18 cellular contexts compared by ENCODE assay signal in genomic region chr4:142372570-142373300, GRCh38.
DNase-seq lines count a peak whose midpoint lies in the region; ATAC-seq and TF ChIP-seq lines count a peak whose summit lies in the region.
"Had no signal": no experiment of that assay in that cellular context is flagged by ENCODE, and none has a peak within 500 bp of the region (broad histone marks: within the 10 kb centered on the region; RNA-seq: fewer than 3 reads in every experiment).

No MANE protein-coding gene starts in this region.

- no peak for TF ChIP-seq POLR2A in tibial nerve (IDR thresholded peaks at IDR 0.05)

- no peaks in the 10 kb centered on the region for H3K36me3 ChIP-seq in mammary epithelial cell (ENCODE audit: insufficient read depth, low read length)
- no peaks in the 10 kb centered on the region for H3K36me3 ChIP-seq in neural cell (ENCODE audit: insufficient read depth, low read length)
- no peaks in the 10 kb centered on the region for H3K36me3 ChIP-seq in tibial nerve
- H3K36me3 ChIP-seq: heart left ventricle, stomach had no signal

- peaks cover 71% of the 10 kb centered on the region for H3K4me1 Mint-ChIP-seq in activated CD8-positive, alpha-beta T cell treated with anti-CD3 and anti-CD28 coated beads for 36 hours (ENCODE audit: low read depth)
- peaks cover 35% of the 10 kb centered on the region for H3K4me1 Mint-ChIP-seq in activated CD8-positive, alpha-beta T cell treated with anti-CD3 and anti-CD28 coated beads, Interleukin-2, amount 10 ng/mL, durations not matched to agents 7 days and 5 days (ENCODE audit: low read depth)

- no peak for DNase-seq in activated CD8-positive, alpha-beta T cell treated with anti-CD3 and anti-CD28 coated beads for 36 hours
- DNase-seq in activated CD8-positive, alpha-beta T cell treated with anti-CD3 and anti-CD28 coated beads, Interleukin-2, amount 10 ng/mL, durations not matched to agents 7 days and 5 days: no peak
- DNase-seq in M059J (ENCODE audit: low read depth) (peak; percentile 43), mammary epithelial cell (no peak), NCI-H2227 (lab: John Stamatoyannopoulos, UW; ENCODE audit: unreplicated experiment) (no peak), tibial nerve (ENCODE audit: low spot score in 2 of 2) (no peak)
- DNase-seq: ACHN; activated CD8-positive, alpha-beta memory T cell treated with anti-CD3 and anti-CD28 coated beads, Interleukin-2, amount 50 U/mL, for 4 hours; heart left ventricle; MV-4-11; NCI-H748 treated with DMSO at 0.1 percent for 48 hours; nephron progenitor cell; retina; stomach had no signal

- peaks cover 53% of the 10 kb centered on the region for H3K36me3 Mint-ChIP-seq in activated CD8-positive, alpha-beta T cell treated with anti-CD3 and anti-CD28 coated beads for 36 hours (ENCODE audit: low read depth)
- peaks cover 36% of the 10 kb centered on the region for H3K36me3 Mint-ChIP-seq in activated CD8-positive, alpha-beta T cell treated with anti-CD3 and anti-CD28 coated beads, Interleukin-2, amount 10 ng/mL, durations not matched to agents 7 days and 5 days (ENCODE audit: low read depth)
- H3K36me3 Mint-ChIP-seq: WTC11 had no signal

- no peaks in the 10 kb centered on the region for H3K27me3 Mint-ChIP-seq in activated CD8-positive, alpha-beta T cell treated with anti-CD3 and anti-CD28 coated beads for 36 hours
- H3K27me3 Mint-ChIP-seq in activated CD8-positive, alpha-beta T cell treated with anti-CD3 and anti-CD28 coated beads, Interleukin-2, amount 10 ng/mL, durations not matched to agents 7 days and 5 days (ENCODE audit: low read depth): no peaks in the 10 kb centered on the region

- no peak for ATAC-seq in activated CD8-positive, alpha-beta T cell treated with anti-CD3 and anti-CD28 coated beads for 36 hours
- ATAC-seq in activated CD8-positive, alpha-beta T cell treated with anti-CD3 and anti-CD28 coated beads, Interleukin-2, amount 10 ng/mL, durations not matched to agents 7 days and 5 days: no peak
- ATAC-seq in GM19035 (IDR thresholded peaks at IDR 0.05; ENCODE audit: unreplicated experiment): no peak
- ATAC-seq: Panc1, WTC11 had no signal

- peaks cover 3% of the 10 kb centered on the region for H3K9me3 ChIP-seq in mammary epithelial cell (replicated peaks; ENCODE audit: insufficient read depth, low read length)
- no peaks in the 10 kb centered on the region for H3K9me3 ChIP-seq in neural cell (ENCODE audit: low read length)
- H3K9me3 ChIP-seq in tibial nerve: peaks cover 0 to 3% (median 0%) of the 10 kb centered on the region in 4 donors
- H3K9me3 ChIP-seq: stomach had no signal

- intact Hi-C loops in activated CD8-positive, alpha-beta T cell treated with anti-CD3 and anti-CD28 coated beads for 36 hours (cut with micrococcal nuclease): no loop called here
- intact Hi-C loops in mammary epithelial cell (cut with micrococcal nuclease): no loop called here

- TF ChIP-seq RAD21 in neural cell (conservative IDR thresholded peaks at IDR 0.05): no peak

- H3K79me2 ChIP-seq in mammary epithelial cell (ENCODE audit: insufficient read depth, low read length): peaks cover 96% of the 10 kb centered on the region
- H3K79me2 ChIP-seq in neural cell (replicated peaks; ENCODE audit: insufficient read depth, low read length): no peaks in the 10 kb centered on the region

- peaks cover 12% of the 10 kb centered on the region for H3K9me3 Mint-ChIP-seq in activated CD8-positive, alpha-beta T cell treated with anti-CD3 and anti-CD28 coated beads for 36 hours
- H3K9me3 Mint-ChIP-seq in activated CD8-positive, alpha-beta T cell treated with anti-CD3 and anti-CD28 coated beads, Interleukin-2, amount 10 ng/mL, durations not matched to agents 7 days and 5 days (ENCODE audit: insufficient read depth): no peaks in the 10 kb centered on the region

- dilution Hi-C loops in mammary epithelial cell (cut with HindIII; ENCODE audit: low sequenced_read_pairs): no loop called here

- TF ChIP-seq CTCF in activated CD8-positive, alpha-beta T cell treated with anti-CD3 and anti-CD28 coated beads for 36 hours (IDR thresholded peaks at IDR 0.05): no peak
- TF ChIP-seq CTCF in mammary epithelial cell (conservative IDR thresholded peaks at IDR 0.05 in 1 of 2, IDR thresholded peaks at IDR 0.05 in 1 of 2; ENCODE audit: extremely low read depth in 1 of 2, insufficient read depth in 1 of 2, low read depth in 1 of 2, low read length in 2 of 2) (no peak), neural cell (IDR thresholded peaks at IDR 0.05; ENCODE audit: poor library complexity, severe bottlenecking) (peak; percentile 40), tibial nerve (IDR thresholded peaks at IDR 0.05) (no peak)

- WGBS in mammary epithelial cell (ENCODE audit: low coverage, missing lambda C conversion rate): 100% methylated on average over 2 of the region's 2 CpGs
- 56 to 61% methylated on average over 2 of the region's 2 CpGs for WGBS in tibial nerve, 2 donors

- no TSS peak for BruUV-seq in mammary epithelial cell (replicated peaks; lab: Mats Ljungman, UMichigan)

- H3K27ac ChIP-seq in mammary epithelial cell (ENCODE audit: insufficient read depth, low read depth, low read length) (peak overlapping the region; percentile 11), neural cell (ENCODE audit: low read length) (peak overlapping the region; percentile 45), tibial nerve (peak overlapping the region in 2 of 4 donors; percentile 4 to 9)
- H3K27ac ChIP-seq: stomach had no signal

- H3K9me2 ChIP-seq in neural cell (ENCODE audit: insufficient read depth, low read length): no peaks in the 10 kb centered on the region

- no peaks in the 10 kb centered on the region for H3F3A ChIP-seq in neural cell (ENCODE audit: insufficient read depth, low read length, poor library complexity, severe bottlenecking)

- H3K9ac ChIP-seq in mammary epithelial cell (ENCODE audit: insufficient read depth, low read length) (no peak overlapping the region), neural cell (ENCODE audit: low read length) (no peak overlapping the region)

- POLR2A ChIA-PET in activated CD8-positive, alpha-beta T cell treated with anti-CD3 and anti-CD28 coated beads for 36 hours (lab: Charles Lee): interaction anchor here (1.3 kb wide), 1 partner anchor 16 kb away, joined by 3 read pairs; no protein-coding TSS in a partner anchor
- POLR2A ChIA-PET in activated CD8-positive, alpha-beta T cell treated with anti-CD3 and anti-CD28 coated beads, Interleukin-2, amount 10 ng/mL, durations not matched to agents 7 days and 5 days (lab: Charles Lee): no interaction called here

- peak overlapping the region; percentile 79 for H3K27ac Mint-ChIP-seq in activated CD8-positive, alpha-beta T cell treated with anti-CD3 and anti-CD28 coated beads for 36 hours
- H3K27ac Mint-ChIP-seq in activated CD8-positive, alpha-beta T cell treated with anti-CD3 and anti-CD28 coated beads, Interleukin-2, amount 10 ng/mL, durations not matched to agents 7 days and 5 days: no peak overlapping the region
- H3K27ac Mint-ChIP-seq: nephron progenitor cell, WTC11 had no signal

- peaks cover 28% of the 10 kb centered on the region for H3K4me1 ChIP-seq in mammary epithelial cell (ENCODE audit: insufficient read depth, low read length)
- peaks cover 0 to 15% (median 4%) of the 10 kb centered on the region in 4 donors for H3K4me1 ChIP-seq in tibial nerve

- H3K4me2 ChIP-seq in mammary epithelial cell (ENCODE audit: insufficient read depth, low read depth, low read length) (no peak overlapping the region), neural cell (ENCODE audit: low read length) (no peak overlapping the region)

- in situ Hi-C loops in mammary epithelial cell (cut with MboI; ENCODE audit: low sequenced_read_pairs in 2 of 2): loop anchor here in 1 of 2 donors (25.0 kb wide), 1 partner anchor 340 kb away; no protein-coding TSS in a partner anchor

- CTCF ChIA-PET in activated CD8-positive, alpha-beta T cell treated with anti-CD3 and anti-CD28 coated beads for 36 hours (lab: Charles Lee): interaction anchor here (1.2 to 5.9 kb wide), 3 partner anchors 20 to 29 kb away, joined by 3 to 48 read pairs (median 7); no protein-coding TSS in a partner anchor
- CTCF ChIA-PET in activated CD8-positive, alpha-beta T cell treated with anti-CD3 and anti-CD28 coated beads, Interleukin-2, amount 10 ng/mL, durations not matched to agents 7 days and 5 days (lab: Charles Lee): interaction anchor here (0.6 to 1.0 kb wide), 3 partner anchors 16 to 348 kb away, joined by 3 read pairs; no protein-coding TSS in a partner anchor
- CTCF ChIA-PET in mammary epithelial cell (lab: Charles Lee; ENCODE audit: low non-redundant PET): interaction anchor here (0.6 kb wide), 1 partner anchor 321 kb away, joined by 4 read pairs; no protein-coding TSS in a partner anchor

- no peak overlapping the region for H3K4me3 ChIP-seq in mammary epithelial cell (replicated peaks in 1 of 3; ENCODE audit: insufficient read depth in 1 of 3, low read depth in 2 of 3, low read length in 3 of 3)
- H3K4me3 ChIP-seq in neural cell (ENCODE audit: low read length): no peak overlapping the region
- H3K4me3 ChIP-seq in tibial nerve: no peak overlapping the region
- H3K4me3 ChIP-seq: heart left ventricle, stomach had no signal

- no peaks in the 10 kb centered on the region for H3K27me3 ChIP-seq in mammary epithelial cell (ENCODE audit: insufficient read depth, low read length)
- H3K27me3 ChIP-seq in neural cell (ENCODE audit: insufficient read depth, low read depth, low read length): no peaks in the 10 kb centered on the region
- H3K27me3 ChIP-seq in tibial nerve: no peaks in the 10 kb centered on the region
- H3K27me3 ChIP-seq: heart left ventricle, stomach had no signal

- H4K20me1 ChIP-seq in mammary epithelial cell (ENCODE audit: insufficient read depth, low read length) (no peaks in the 10 kb centered on the region), neural cell (ENCODE audit: insufficient read depth) (no peaks in the 10 kb centered on the region)

- H2AFZ ChIP-seq in mammary epithelial cell (ENCODE audit: low read depth, low read length) (no peak overlapping the region), neural cell (ENCODE audit: low read depth, low read length) (no peak overlapping the region)

- TF ChIP-seq EP300 in neural cell (conservative IDR thresholded peaks at IDR 0.05; ENCODE audit: poor library complexity, severe bottlenecking) (peak; percentile 78), tibial nerve (IDR thresholded peaks at IDR 0.05) (no peak)

- H3K4me3 Mint-ChIP-seq in activated CD8-positive, alpha-beta T cell treated with anti-CD3 and anti-CD28 coated beads for 36 hours: peak overlapping the region; percentile 33
- no peak overlapping the region for H3K4me3 Mint-ChIP-seq in activated CD8-positive, alpha-beta T cell treated with anti-CD3 and anti-CD28 coated beads, Interleukin-2, amount 10 ng/mL, durations not matched to agents 7 days and 5 days
- H3K4me3 Mint-ChIP-seq: nephron progenitor cell, WTC11 had no signal

TF ChIP-seq in neural cell, 6 proteins besides CTCF, POLR2A, EP300 and RAD21 (continues in another document):
- no peak for TF ChIP-seq SMC3 (conservative IDR thresholded peaks at IDR 0.05; ENCODE audit: poor library complexity)
